In genomic region chr4:112290341-112290740, GRCh38 we compare ENCODE assay signal across 17 cellular contexts. TPM values are rescaled to one million over a fixed set of nuclear protein-coding genes. Genes with fewer than 3 reads are reported as not detected.
A peak's percentile ranks its signal among the peaks of the same experiment; 100 is the strongest.
DNase-seq lines count a peak whose midpoint lies in the region; ATAC-seq and TF ChIP-seq lines count a peak whose summit lies in the region.
"Had no signal": no experiment of that assay in that cellular context is flagged by ENCODE, and none has a peak within 500 bp of the region (broad histone marks: within the 10 kb centered on the region; RNA-seq: fewer than 3 reads in every experiment).

No MANE protein-coding gene starts in this region.

- no peak overlapping the region for H3K9ac ChIP-seq in Karpas-422 (ENCODE audit: low read length)
- no peak overlapping the region for H3K9ac ChIP-seq in endodermal cell (ENCODE audit: extremely low read depth, low read length, poor library complexity, severe bottlenecking)
- H3K9ac ChIP-seq: SK-N-SH had no signal

- TF ChIP-seq CTCF in endodermal cell (conservative IDR thresholded peaks at IDR 0.05) = no peak
- no peak for TF ChIP-seq CTCF in body of pancreas (IDR thresholded peaks at IDR 0.05)
- no peak for TF ChIP-seq CTCF in CD14-positive monocyte (IDR thresholded peaks at IDR 0.05)

- H3K4me2 ChIP-seq in Karpas-422 (ENCODE audit: low read depth, low read length, poor library complexity, severe bottlenecking) = no peak overlapping the region
- H3K4me2 ChIP-seq: SK-N-SH had no signal

- H3K36me3 ChIP-seq in Karpas-422 (ENCODE audit: insufficient read depth, low read length) (no peaks in the 10 kb centered on the region), endodermal cell (ENCODE audit: control insufficient read depth, insufficient read depth, low read length) (no peaks in the 10 kb centered on the region), body of pancreas (replicated peaks in 1 of 2; ENCODE audit: insufficient read depth in 1 of 2, low read depth in 2 of 2) (no peaks in the 10 kb centered on the region)
- H3K36me3 ChIP-seq: gastroesophageal sphincter, sigmoid colon, thoracic aorta had no signal

- H3K9me3 ChIP-seq in Karpas-422 (ENCODE audit: low read length) (no peaks in the 10 kb centered on the region), endodermal cell (ENCODE audit: control insufficient read depth, low read length) (no peaks in the 10 kb centered on the region), body of pancreas (no peaks in the 10 kb centered on the region)
- H3K9me3 ChIP-seq: gastroesophageal sphincter, sigmoid colon, SK-N-SH, thoracic aorta had no signal

- H3K4me1 Mint-ChIP-seq in activated CD4-positive, alpha-beta T cell treated with anti-CD3 and anti-CD28 coated beads, Interleukin-2, amount 10 ng/mL, durations not matched to agents 7 days and 5 days = peaks cover 41% of the 10 kb centered on the region
- H3K4me1 Mint-ChIP-seq in endodermal cell = no peaks in the 10 kb centered on the region
- peaks cover 38% of the 10 kb centered on the region for H3K4me1 Mint-ChIP-seq in CD14-positive monocyte

- 94 to 100% methylated on average over 2 to 3 of the region's 3 CpGs for WGBS in endodermal cell (ENCODE audit: insufficient coverage in 1 of 2, insufficient read length in 1 of 2), 2 experiments
- WGBS in body of pancreas, 2 donors = 78 to 84% methylated on average over 3 of the region's 3 CpGs

- POLR2A ChIA-PET in activated CD4-positive, alpha-beta T cell treated with anti-CD3 and anti-CD28 coated beads, Interleukin-2, amount 10 ng/mL, durations not matched to agents 7 days and 5 days (lab: Charles Lee) = no interaction called here

- H3K9me2 ChIP-seq in Karpas-422 (replicated peaks; ENCODE audit: insufficient read depth, low read length) = no peaks in the 10 kb centered on the region
- H3K9me2 ChIP-seq: SK-N-SH had no signal

- no peak for TF ChIP-seq POLR2A in body of pancreas (IDR thresholded peaks at IDR 0.05)

- peaks cover 1% of the 10 kb centered on the region for H3K36me3 Mint-ChIP-seq in activated CD4-positive, alpha-beta T cell treated with anti-CD3 and anti-CD28 coated beads, Interleukin-2, amount 10 ng/mL, durations not matched to agents 7 days and 5 days (ENCODE audit: low read depth)
- H3K36me3 Mint-ChIP-seq in endodermal cell (ENCODE audit: low read depth) (no peaks in the 10 kb centered on the region), CD14-positive monocyte (no peaks in the 10 kb centered on the region)
- H3K36me3 Mint-ChIP-seq: immature natural killer cell had no signal

- H3K4me1 ChIP-seq in Karpas-422 (ENCODE audit: low read length) = peaks cover 44% of the 10 kb centered on the region
- H3K4me1 ChIP-seq in endodermal cell (ENCODE audit: control insufficient read depth, insufficient read depth, low read length) = no peaks in the 10 kb centered on the region
- H3K4me1 ChIP-seq in body of pancreas = peaks cover 8% of the 10 kb centered on the region

- peak overlapping the region; percentile 27 for H3K27ac Mint-ChIP-seq in activated CD4-positive, alpha-beta T cell treated with anti-CD3 and anti-CD28 coated beads, Interleukin-2, amount 10 ng/mL, durations not matched to agents 7 days and 5 days
- H3K27ac Mint-ChIP-seq in endodermal cell = peak overlapping the region; percentile 31
- H3K27ac Mint-ChIP-seq in CD14-positive monocyte = peak overlapping the region in 1 of 7 donors; percentile 44
- H3K27ac Mint-ChIP-seq: CD8-positive, alpha-beta T cell had no signal

- H3K4me3 ChIP-seq in Karpas-422 (ENCODE audit: low read length) (no peak overlapping the region), endodermal cell (ENCODE audit: low read length) (no peak overlapping the region), body of pancreas (no peak overlapping the region)
- H3K4me3 ChIP-seq: gastroesophageal sphincter, sigmoid colon, thoracic aorta had no signal

- CTCF ChIA-PET in activated CD4-positive, alpha-beta T cell treated with anti-CD3 and anti-CD28 coated beads, Interleukin-2, amount 10 ng/mL, durations not matched to agents 7 days and 5 days (lab: Charles Lee) = interaction anchor here (0.8 kb wide), 1 partner anchor 41 kb away, joined by 3 read pairs; no protein-coding TSS in a partner anchor

- no peak overlapping the region for H3K4me3 Mint-ChIP-seq in activated CD4-positive, alpha-beta T cell treated with anti-CD3 and anti-CD28 coated beads, Interleukin-2, amount 10 ng/mL, durations not matched to agents 7 days and 5 days
- H3K4me3 Mint-ChIP-seq in endodermal cell = no peak overlapping the region
- H3K4me3 Mint-ChIP-seq in CD14-positive monocyte = no peak overlapping the region
- H3K4me3 Mint-ChIP-seq: CD8-positive, alpha-beta T cell; immature natural killer cell had no signal

- intact Hi-C loops in body of pancreas (cut with DNase I) = no loop called here
- intact Hi-C loops in CD14-positive monocyte (cut with micrococcal nuclease) = no loop called here

- no peak for DNase-seq in activated CD4-positive, alpha-beta T cell treated with anti-CD3 and anti-CD28 coated beads, Interleukin-2, amount 10 ng/mL, durations not matched to agents 7 days and 5 days
- no peak for DNase-seq in activated CD4-positive, alpha-beta T cell treated with anti-CD3 and anti-CD28 coated beads for 4 hours
- DNase-seq in Karpas-422 (no peak), endodermal cell (no peak), GDM1 (lab: John Stamatoyannopoulos, UW) (no peak), body of pancreas (no peak), CD14-positive monocyte (ENCODE audit: low spot score) (no peak)
- DNase-seq: activated effector memory CD4-positive, alpha-beta T cell treated with Interleukin-2 at 50 U/mL for 16 hours; CD8-positive, alpha-beta T cell; immature natural killer cell; mammary epithelial cell; sigmoid colon; SK-N-SH had no signal

- no peaks in the 10 kb centered on the region for H3K9me3 Mint-ChIP-seq in activated CD4-positive, alpha-beta T cell treated with anti-CD3 and anti-CD28 coated beads, Interleukin-2, amount 10 ng/mL, durations not matched to agents 7 days and 5 days
- no peaks in the 10 kb centered on the region for H3K9me3 Mint-ChIP-seq in endodermal cell
- H3K9me3 Mint-ChIP-seq in CD14-positive monocyte = no peaks in the 10 kb centered on the region
- H3K9me3 Mint-ChIP-seq: CD8-positive, alpha-beta T cell; immature natural killer cell had no signal

- H3K27me3 ChIP-seq in Karpas-422 (ENCODE audit: low read length) (no peaks in the 10 kb centered on the region), endodermal cell (ENCODE audit: control insufficient read depth, insufficient read depth, low read length, poor library complexity, severe bottlenecking) (peaks cover 6% of the 10 kb centered on the region), body of pancreas (no peaks in the 10 kb centered on the region)
- H3K27me3 ChIP-seq: gastroesophageal sphincter, sigmoid colon had no signal

- peak overlapping the region; percentile 85; the same call in 1 of the 2 replicates for H2AFZ ChIP-seq in Karpas-422 (ENCODE audit: low read length)

- ATAC-seq in GM19351 (IDR thresholded peaks at IDR 0.05; ENCODE audit: unreplicated experiment) (peak; percentile 22), body of pancreas (no peak)
- ATAC-seq: CD8-positive, alpha-beta T cell; gastroesophageal sphincter had no signal

- H3K27ac ChIP-seq in Karpas-422 (ENCODE audit: low read length) = peak overlapping the region; percentile 34; the same call in 1 of the 2 replicates
- no peak overlapping the region for H3K27ac ChIP-seq in endodermal cell (ENCODE audit: low read depth, low read length)
- no peak overlapping the region for H3K27ac ChIP-seq in body of pancreas
- H3K27ac ChIP-seq: gastroesophageal sphincter, HL-60, sigmoid colon, thoracic aorta had no signal

- peaks cover 16% of the 10 kb centered on the region for H3K79me2 ChIP-seq in Karpas-422 (ENCODE audit: low read length)

- H4K20me1 ChIP-seq in Karpas-422 (ENCODE audit: insufficient read depth, low read depth, low read length) = no peaks in the 10 kb centered on the region

- H3K27me3 Mint-ChIP-seq in activated CD4-positive, alpha-beta T cell treated with anti-CD3 and anti-CD28 coated beads, Interleukin-2, amount 10 ng/mL, durations not matched to agents 7 days and 5 days = no peaks in the 10 kb centered on the region
- H3K27me3 Mint-ChIP-seq in endodermal cell (ENCODE audit: insufficient read depth) (peaks cover 13% of the 10 kb centered on the region), CD14-positive monocyte (ENCODE audit: low read depth in 3 of 3) (peaks cover 0 to 1% (median 0%) of the 10 kb centered on the region in 3 donors)

RNA-seq across cellular contexts. Expression of gene TIFA, which starts 4.6 kb away (rescaled TPM):
- total RNA-seq in activated CD4-positive, alpha-beta T cell treated with anti-CD3 and anti-CD28 coated beads, Interleukin-2, amount 10 ng/mL, durations not matched to agents 7 days and 5 days = 10 to 100 TPM; 27.0 to 29.4 TPM
- total RNA-seq in Karpas-422 (2014; rRNA removed; shearing (Covaris generic); ENCODE audit: low replicate concordance) = 52.4 and 61.0 TPM in 2 replicates
- total RNA-seq in endodermal cell = 1 to 10 TPM; 4.2 to 6.2 TPM
- polyA plus RNA-seq in endodermal cell (2013, experiment 1 of 2) = 7.9 TPM
- polyA plus RNA-seq in endodermal cell (2013, experiment 2 of 2) = 6.5 TPM
- total RNA-seq in body of pancreas = 10 to 100 TPM in 1 of 2 donors, 1 to 10 TPM in 1; 5.9 to 13.0 TPM
- 1 to 10 TPM; 4.4 to 6.3 TPM for polyA plus RNA-seq in CD14-positive monocyte

RNA-seq across cellular contexts. Expression of gene ALPK1, which starts 6.8 kb away (rescaled TPM):
- total RNA-seq in activated CD4-positive, alpha-beta T cell treated with anti-CD3 and anti-CD28 coated beads, Interleukin-2, amount 10 ng/mL, durations not matched to agents 7 days and 5 days = 10 to 100 TPM; 17.3 to 18.3 TPM
- total RNA-seq in Karpas-422 (2014; rRNA removed; shearing (Covaris generic); ENCODE audit: low replicate concordance) = 17.0 and 32.4 TPM in 2 replicates
- total RNA-seq in endodermal cell (under 1 TPM; 0.24 to 0.44 TPM), body of pancreas (10 to 100 TPM; 14.8 to 26.7 TPM)
- polyA plus RNA-seq in endodermal cell (2013, experiment 1 of 2) = 0.96 TPM
- polyA plus RNA-seq in endodermal cell (2013, experiment 2 of 2) = 1.1 TPM
- polyA plus RNA-seq in CD14-positive monocyte = 1 to 10 TPM; 5.3 to 8.1 TPM

RNA-seq across cellular contexts. Expression of gene AP1AR, which starts 58.8 kb away (rescaled TPM):
- 10 to 100 TPM in 1 of 2 experiments, 1 to 10 TPM in 1; 10.0 to 10.5 TPM for total RNA-seq in activated CD4-positive, alpha-beta T cell treated with anti-CD3 and anti-CD28 coated beads, Interleukin-2, amount 10 ng/mL, durations not matched to agents 7 days and 5 days
- 29.7 and 34.5 TPM in 2 replicates for total RNA-seq in Karpas-422 (2014; rRNA removed; shearing (Covaris generic); ENCODE audit: low replicate concordance)
- 10 to 100 TPM; 22.7 to 24.8 TPM for total RNA-seq in endodermal cell
- 22.4 TPM for polyA plus RNA-seq in endodermal cell (2013, experiment 1 of 2)
- polyA plus RNA-seq in endodermal cell (2013, experiment 2 of 2) = 21.7 TPM
- 10 to 100 TPM in 1 of 2 donors, 1 to 10 TPM in 1; 9.1 to 12.5 TPM for total RNA-seq in body of pancreas
- polyA plus RNA-seq in CD14-positive monocyte = 10 to 100 TPM; 14.6 to 15.8 TPM

Comparison
In these comparisons a context has a peak if more than half of its experiments do, and no peak if none do; other contexts are left out.
1. RNA of gene ALPK1, which starts 6.8 kb away (total RNA-seq): 17.0 to 32.4 TPM in Karpas-422, 14.8 to 26.7 TPM in body of pancreas and 17.3 to 18.3 TPM in activated CD4-positive, alpha-beta T cell treated with anti-CD3 and anti-CD28 coated beads, Interleukin-2, amount 10 ng/mL, durations not matched to agents 7 days and 5 days; 0.24 to 0.44 TPM in endodermal cell; every median in the first group is over 10 times any median in the second.